In genomic region chr1:111619635-111620411, GRCh38 we compare ENCODE assay signal across 1 cellular context.
A peak's percentile ranks its signal among the peaks of the same experiment; 100 is the strongest.
TF ChIP-seq lines count a peak whose summit lies in the region.

Gene RAP1A, plus strand, starts transcription at chr1:111619789. Its CDS starts 71,572 bp downstream, at chr1:111691361.

TF ChIP-seq in HEK293, 187 proteins besides CTCF, POLR2A, EP300 and RAD21 (continued from another document and continues in another):
- TF ChIP-seq PRDM10 (tag by site-specific recombination; IDR thresholded peaks at IDR 0.05) = peak; percentile 84
- TF ChIP-seq HIC1 (tag by site-specific recombination; IDR thresholded peaks at IDR 0.05) = no peak
- TF ChIP-seq ZNF561 (tag by site-specific recombination; IDR thresholded peaks at IDR 0.05; ENCODE audit: borderline replicate concordance) = peak; percentile 45; the same call in 1 of the 2 replicates
- TF ChIP-seq ELK4 (IDR thresholded peaks at IDR 0.05; ENCODE audit: borderline replicate concordance, low read depth, low read length) = no peak
- no peak for TF ChIP-seq ZNF157 (tag by site-specific recombination; IDR thresholded peaks at IDR 0.05)
- TF ChIP-seq ZNF18 (tag by site-specific recombination; IDR thresholded peaks at IDR 0.05) = no peak
- no peak for TF ChIP-seq ZNF580 (tag by site-specific recombination; IDR thresholded peaks at IDR 0.05)
- TF ChIP-seq PRDM1 (tag by site-specific recombination; IDR thresholded peaks at IDR 0.05) = no peak
- no peak for TF ChIP-seq WT1 (tag by site-specific recombination; IDR thresholded peaks at IDR 0.05)
- no peak for TF ChIP-seq ZNF560 (tag by site-specific recombination; IDR thresholded peaks at IDR 0.05; ENCODE audit: borderline replicate concordance)
- TF ChIP-seq MZF1 (tag by site-specific recombination; IDR thresholded peaks at IDR 0.05; ENCODE audit: borderline replicate concordance) = no peak
- no peak for TF ChIP-seq ZNF175 (tag by site-specific recombination; IDR thresholded peaks at IDR 0.05)
- no peak for TF ChIP-seq ZNF501 (tag by site-specific recombination; IDR thresholded peaks at IDR 0.05)
- no peak for TF ChIP-seq PBX3 (CRISPR knock-in tag; IDR thresholded peaks at IDR 0.05)
- TF ChIP-seq ZNF24 (tag by site-specific recombination; IDR thresholded peaks at IDR 0.05) = no peak
- TF ChIP-seq ZNF10 (tag by site-specific recombination; IDR thresholded peaks at IDR 0.05) = no peak
- no peak for TF ChIP-seq ZNF426 (tag by site-specific recombination; IDR thresholded peaks at IDR 0.05)
- TF ChIP-seq ZFP41 (tag by site-specific recombination; IDR thresholded peaks at IDR 0.05; ENCODE audit: borderline replicate concordance) = no peak
- no peak for TF ChIP-seq ZNF596 (tag by site-specific recombination; IDR thresholded peaks at IDR 0.05)
- no peak for TF ChIP-seq ZNF571 (tag by site-specific recombination; IDR thresholded peaks at IDR 0.05)
- no peak for TF ChIP-seq ZNF354C (tag by site-specific recombination; IDR thresholded peaks at IDR 0.05; ENCODE audit: borderline replicate concordance, low read depth)
- no peak for TF ChIP-seq ZNF623 (tag by site-specific recombination; IDR thresholded peaks at IDR 0.05)
- TF ChIP-seq KLF8 (tag by site-specific recombination; IDR thresholded peaks at IDR 0.05) = peak; percentile 78; the same call in 1 of the 2 replicates
- TF ChIP-seq ZNF529 (tag by site-specific recombination; IDR thresholded peaks at IDR 0.05; ENCODE audit: insufficient replicate concordance) = no peak
- no peak for TF ChIP-seq ZNF677 (tag by site-specific recombination; IDR thresholded peaks at IDR 0.05)
- TF ChIP-seq ATF2 (tag by site-specific recombination; IDR thresholded peaks at IDR 0.05; ENCODE audit: low read depth) = no peak
- no peak for TF ChIP-seq ZNF76 (tag by site-specific recombination; IDR thresholded peaks at IDR 0.05; ENCODE audit: borderline replicate concordance, low read depth)
- TF ChIP-seq HOXC10 (CRISPR knock-in tag; IDR thresholded peaks at IDR 0.05) = no peak
- no peak for TF ChIP-seq ZNF664 (tag by site-specific recombination; IDR thresholded peaks at IDR 0.05)
- no peak for TF ChIP-seq ZNF292 (tag by site-specific recombination; IDR thresholded peaks at IDR 0.05; ENCODE audit: borderline replicate concordance, low read depth)
- no peak for TF ChIP-seq BCL6B (tag by site-specific recombination; IDR thresholded peaks at IDR 0.05)
- no peak for TF ChIP-seq ZNF311 (tag by site-specific recombination; IDR thresholded peaks at IDR 0.05; ENCODE audit: borderline replicate concordance)
- TF ChIP-seq ZNF16 (tag by site-specific recombination; IDR thresholded peaks at IDR 0.05; ENCODE audit: low read depth) = no peak
- TF ChIP-seq MYNN (tag by site-specific recombination; IDR thresholded peaks at IDR 0.05; ENCODE audit: borderline replicate concordance) = no peak
- no peak for TF ChIP-seq REST (tag by site-specific recombination; IDR thresholded peaks at IDR 0.05)
- peak; percentile 68; the same call in 1 of the 2 replicates for TF ChIP-seq ZNF513 (tag by site-specific recombination; IDR thresholded peaks at IDR 0.05)
- no peak for TF ChIP-seq GFI1B (tag by site-specific recombination; IDR thresholded peaks at IDR 0.05)
- TF ChIP-seq ZNF223 (tag by site-specific recombination; IDR thresholded peaks at IDR 0.05) = no peak
- no peak for TF ChIP-seq ZBTB8A (tag by site-specific recombination; IDR thresholded peaks at IDR 0.05)
- peak; percentile 59 for TF ChIP-seq ZNF335 (tag by site-specific recombination; conservative IDR thresholded peaks at IDR 0.05)
- TF ChIP-seq ZNF341 (tag by site-specific recombination; IDR thresholded peaks at IDR 0.05; ENCODE audit: low read depth) = no peak
- TF ChIP-seq SP3 (tag by site-specific recombination; IDR thresholded peaks at IDR 0.05) = peak; percentile 72
- no peak for TF ChIP-seq ZBTB48 (tag by site-specific recombination; IDR thresholded peaks at IDR 0.05)
- TF ChIP-seq ZSCAN4 (tag by site-specific recombination; IDR thresholded peaks at IDR 0.05) = no peak
